8 cellular contexts compared by ENCODE assay signal in genomic region chr2:135985826-135986393, GRCh38. TPM values are rescaled to one million over a fixed set of nuclear protein-coding genes. Genes with fewer than 3 reads are reported as not detected.
DNase-seq lines count a peak whose midpoint lies in the region; ATAC-seq and TF ChIP-seq lines count a peak whose summit lies in the region.

No MANE protein-coding gene starts in this region.

- CTCF ChIA-PET in Caco-2 (lab: Charles Lee): no interaction called here

- no peaks in the 10 kb centered on the region for H3K9me2 ChIP-seq in Loucy (replicated peaks; ENCODE audit: low read depth, low read length)

- H3K9me3 ChIP-seq in Caco-2: no peaks in the 10 kb centered on the region
- H3K9me3 ChIP-seq in Loucy (ENCODE audit: insufficient read depth, low read depth, low read length): no peaks in the 10 kb centered on the region
- H3K9me3 ChIP-seq in fibroblast of lung (ENCODE audit: control insufficient read depth, insufficient read depth, low read depth, low read length): no peaks in the 10 kb centered on the region
- H3K9me3 ChIP-seq in psoas muscle: no peaks in the 10 kb centered on the region

- H3K4me1 Mint-ChIP-seq in Caco-2 (ENCODE audit: low read depth, unreplicated experiment): no peaks in the 10 kb centered on the region

- H3K27me3 ChIP-seq in Caco-2 (replicated peaks; ENCODE audit: control insufficient read depth, insufficient read depth, low read length) (no peaks in the 10 kb centered on the region), Loucy (ENCODE audit: insufficient read depth, low read length, poor library complexity, severe bottlenecking) (no peaks in the 10 kb centered on the region), fibroblast of lung (ENCODE audit: control insufficient read depth, insufficient read depth, low read length) (no peaks in the 10 kb centered on the region), psoas muscle (ENCODE audit: insufficient read depth in 3 of 3, low read length in 2 of 3) (no peaks in the 10 kb centered on the region)

- no peak for TF ChIP-seq CTCF in Caco-2 (IDR thresholded peaks at IDR 0.05; ENCODE audit: insufficient read depth in 1 of 2, low read depth in 1 of 2, low read length in 1 of 2, severe bottlenecking in 1 of 2, unreplicated experiment in 1 of 2)
- no peak for TF ChIP-seq CTCF in Loucy (conservative IDR thresholded peaks at IDR 0.05; ENCODE audit: low read length)
- no peak for TF ChIP-seq CTCF in fibroblast of lung (conservative IDR thresholded peaks at IDR 0.05 in 1 of 2, IDR thresholded peaks at IDR 0.05 in 1 of 2; ENCODE audit: low read depth in 1 of 2, low read length in 2 of 2)
- TF ChIP-seq CTCF in psoas muscle (IDR thresholded peaks at IDR 0.05): no peak

- ATAC-seq in GM21737 (IDR thresholded peaks at IDR 0.05; ENCODE audit: unreplicated experiment) (peak; percentile 32), psoas muscle (peak; percentile 40 to 62 (median 54))

- peak overlapping the region; percentile 77 for H2AFZ ChIP-seq in Loucy (ENCODE audit: low read length)
- peak overlapping the region; percentile 86 for H2AFZ ChIP-seq in fibroblast of lung (ENCODE audit: low read length)

- H4K20me1 ChIP-seq in Loucy (ENCODE audit: insufficient read depth, low read length, poor library complexity, severe bottlenecking) (no peaks in the 10 kb centered on the region), fibroblast of lung (ENCODE audit: control insufficient read depth, extremely low read depth, insufficient read depth, low read length) (no peaks in the 10 kb centered on the region)

- POLR2A ChIA-PET in Caco-2 (lab: Charles Lee): interaction anchor here (0.9 to 1.2 kb wide), 3 partner anchors 12 to 110 kb away, joined by 3 to 5 read pairs (median 3); partner anchors contain the start of gene MCM6

- DNase-seq in Caco-2: no peak
- DNase-seq in activated CD8-positive, alpha-beta memory T cell treated with anti-CD3 and anti-CD28 coated beads for 48 hours (ENCODE audit: low read depth in 2 of 3, low spot score in 2 of 3): peak in 2 of 3 experiments; percentile 67 to 84
- DNase-seq in fibroblast of lung (ENCODE audit: low read depth in 2 of 2): no peak
- DNase-seq in psoas muscle: no peak
- DNase-seq in medulla oblongata (ENCODE audit: extremely low spot score): no peak
- no peak for DNase-seq in NCI-H82 (lab: John Stamatoyannopoulos, UW)

- H3K4me2 ChIP-seq in Loucy (ENCODE audit: low read depth, low read length, poor library complexity, severe bottlenecking) (peak overlapping the region; percentile 89), fibroblast of lung (ENCODE audit: extremely low read depth, insufficient read depth, low read length) (peak overlapping the region; percentile 85)

- H3K4me3 Mint-ChIP-seq in Caco-2 (ENCODE audit: unreplicated experiment): peak overlapping the region; percentile 97

- H3K27ac ChIP-seq in fibroblast of lung (ENCODE audit: insufficient read depth, low read length): peak overlapping the region; percentile 96
- peak overlapping the region; percentile 97 for H3K27ac ChIP-seq in psoas muscle

- H3K79me2 ChIP-seq in Loucy (ENCODE audit: insufficient read depth, low read length) (peaks cover 59% of the 10 kb centered on the region), fibroblast of lung (ENCODE audit: control insufficient read depth, insufficient read depth, low read length) (peaks cover 13% of the 10 kb centered on the region)

- no peaks in the 10 kb centered on the region for H3K27me3 Mint-ChIP-seq in Caco-2 (ENCODE audit: insufficient read depth, unreplicated experiment)

- peak overlapping the region; percentile 96 for H3K9ac ChIP-seq in Loucy (ENCODE audit: low read depth, low read length, poor library complexity, severe bottlenecking)
- peak overlapping the region; percentile 98 for H3K9ac ChIP-seq in fibroblast of lung (ENCODE audit: insufficient read depth, low read length)

- WGBS in psoas muscle, 3 donors: 14 to 23% (median 16%) methylated on average over 18 to 19 of the region's 19 CpGs

- peaks cover 33% of the 10 kb centered on the region for H3K36me3 Mint-ChIP-seq in Caco-2 (ENCODE audit: insufficient read depth, unreplicated experiment)

- BruUV-seq in Caco-2 (replicated peaks; lab: Mats Ljungman, UMichigan): TSS peak; percentile 66

- H3K4me1 ChIP-seq in Caco-2: 0 out of 2 replicates have a peak, but pooled peaks cover 6% of the 10 kb centered on the region
- peaks cover 45% of the 10 kb centered on the region for H3K4me1 ChIP-seq in Loucy (ENCODE audit: insufficient read depth, low read length, poor library complexity, severe bottlenecking)
- no peaks in the 10 kb centered on the region for H3K4me1 ChIP-seq in fibroblast of lung (ENCODE audit: control insufficient read depth, extremely low read depth, insufficient read depth, low read length)
- peaks cover 22% of the 10 kb centered on the region for H3K4me1 ChIP-seq in psoas muscle

- peaks cover 11% of the 10 kb centered on the region; the same call in 1 of the 2 replicates for H3F3A ChIP-seq in Loucy (ENCODE audit: low read depth)

- H3K27ac Mint-ChIP-seq in Caco-2 (ENCODE audit: unreplicated experiment): peak overlapping the region; percentile 97

- peak overlapping the region; percentile 84 for H3K4me3 ChIP-seq in Caco-2 (ENCODE audit: low read depth, low read length)
- peak overlapping the region; percentile 83 for H3K4me3 ChIP-seq in Loucy (ENCODE audit: low read length, poor library complexity, severe bottlenecking)
- peak overlapping the region; percentile 72 to 100 (median 86) for H3K4me3 ChIP-seq in fibroblast of lung (replicated peaks in 1 of 4; ENCODE audit: control extremely low read depth in 1 of 4, insufficient read depth in 1 of 4, low read depth in 3 of 4, low read length in 4 of 4)
- peak overlapping the region; percentile 87 for H3K4me3 ChIP-seq in psoas muscle

- H3K36me3 ChIP-seq in Caco-2 (ENCODE audit: control insufficient read depth, insufficient read depth, low read length) (peaks cover 3% of the 10 kb centered on the region; the same call in 1 of the 2 replicates), Loucy (ENCODE audit: insufficient read depth, low read length) (no peaks in the 10 kb centered on the region), fibroblast of lung (ENCODE audit: control insufficient read depth, insufficient read depth, low read length) (no peaks in the 10 kb centered on the region), psoas muscle (ENCODE audit: insufficient read depth in 1 of 2, low read depth in 1 of 2) (peaks cover 4 to 22% of the 10 kb centered on the region in 2 donors)

- no peaks in the 10 kb centered on the region for H3K9me3 Mint-ChIP-seq in Caco-2 (ENCODE audit: unreplicated experiment)

- intact Hi-C loops in Caco-2 (cut with micrococcal nuclease; ENCODE audit: unreplicated experiment): loop anchor here (5.0 kb wide), 1 partner anchor 131 kb away; the partner anchor contains the start of gene CXCR4
- intact Hi-C loops in psoas muscle (cut with DNase I): no loop called here

RNA-seq across cellular contexts. Expression of gene DARS1, which starts 0.5 kb away (rescaled TPM):
- total RNA-seq in Caco-2 (2022): 90.9 and 94.9 TPM in 2 replicates
- total RNA-seq in fibroblast of lung: 75.5 and 96.8 TPM in 2 replicates
- polyA plus RNA-seq in fibroblast of lung: 96.0 and 110 TPM in 2 replicates
- 58.4 and 60.0 TPM in 2 replicates for polyA plus RNA-seq in fibroblast of lung (2012)
- polyA minus RNA-seq in fibroblast of lung (ENCODE audit: low replicate concordance): 5.3 and 18.1 TPM in 2 replicates
- 10 to 100 TPM; 61.8 to 89.7 (median 73.4) TPM for total RNA-seq in psoas muscle
- polyA plus RNA-seq in psoas muscle: 10 to 100 TPM; 54.2 to 81.2 (median 73.5) TPM

Comparison
In these comparisons a context has a peak if more than half of its experiments do, and no peak if none do; other contexts are left out.
1. DNase-seq: peak in activated CD8-positive, alpha-beta memory T cell treated with anti-CD3 and anti-CD28 coated beads for 48 hours (2 of 3); none in Caco-2 (0 of 2), fibroblast of lung (0 of 2), psoas muscle (0 of 2), medulla oblongata (single experiment) and NCI-H82 (single experiment).
2. Peak in every context shown above with its lines, with median percentiles within 50 percentile points of each other: H3K4me3 ChIP-seq.